8 cellular contexts compared by ENCODE assay signal in genomic region chr6:35415065-35415880, GRCh38. TPM values are rescaled to one million over a fixed set of nuclear protein-coding genes. Genes with fewer than 3 reads are reported as not detected.
DNase-seq lines count a peak whose midpoint lies in the region; ATAC-seq and TF ChIP-seq lines count a peak whose summit lies in the region.

No MANE protein-coding gene starts in this region.

- CTCF ChIA-PET in HCT116 (lab: Charles Lee): interaction anchor here (0.6 to 1.9 kb wide), 8 partner anchors 13 to 120 kb away, joined by 3 to 30 read pairs (median 4); partner anchors contain the start of genes DEF6 and PPARD

- H2AFZ ChIP-seq in HCT116 (ENCODE audit: low read depth, low read length, poor library complexity, severe bottlenecking): no peak overlapping the region

- H3K4me3 Mint-ChIP-seq in progenitor cell of endocrine pancreas (ENCODE audit: low read depth): no peak overlapping the region

- peak; percentile 46 to 64 (median 57); a peak in 5 of 6 replicates for TF ChIP-seq CTCF in HCT116 (IDR thresholded peaks at IDR 0.05 in 2 of 3, conservative IDR thresholded peaks at IDR 0.05 in 1 of 3; ENCODE audit: borderline replicate concordance in 1 of 3, insufficient read depth in 1 of 3, low read depth in 2 of 3, low read length in 2 of 3)
- TF ChIP-seq CTCF in progenitor cell of endocrine pancreas (IDR thresholded peaks at IDR 0.05; ENCODE audit: unreplicated experiment): peak; percentile 49

- no peaks in the 10 kb centered on the region for H3K27me3 Mint-ChIP-seq in progenitor cell of endocrine pancreas

- TF ChIP-seq POLR2A in HCT116 (IDR thresholded peaks at IDR 0.05; ENCODE audit: borderline replicate concordance, extremely low read depth, insufficient read depth, insufficient read length): no peak

- RAD21 ChIA-PET in HCT116 (lab: Charles Lee; ENCODE audit: low non-redundant PET in 1 of 2, low total read pairs in 2 of 2, uncharacterized antibody in 2 of 2, unreplicated experiment in 2 of 2): interaction anchor here in 1 of 2 experiments (1.0 kb wide), 1 partner anchor 74 kb away, joined by 5 read pairs; no protein-coding TSS in a partner anchor

- peaks cover 0 to 11% of the 10 kb centered on the region in 2 experiments; a peak in 3 of 4 replicates for H3K4me1 ChIP-seq in HCT116 (ENCODE audit: control insufficient read depth in 1 of 2, insufficient read depth in 2 of 2, low read length in 2 of 2)
- H3K4me1 ChIP-seq in adipocyte (ENCODE audit: control insufficient read depth, insufficient read depth, low read length): peaks cover 15% of the 10 kb centered on the region

- ATAC-seq in HCT116: peak; percentile 81
- ATAC-seq in Right ventricle myocardium superior (ENCODE audit: poor library complexity): peak; percentile 92

- no TSS peak for BruUV-seq in HCT116 (replicated peaks; lab: Mats Ljungman, UMichigan)

- H3K27ac ChIP-seq in HCT116 (ENCODE audit: low read depth, low read length): no peak overlapping the region

- H3K4me3 ChIP-seq in HCT116 (replicated peaks in 1 of 2; ENCODE audit: low read depth in 1 of 2, low read length in 2 of 2) (no peak overlapping the region), adipocyte (ENCODE audit: low read length) (no peak overlapping the region)

- intact Hi-C loops in HCT116 (cut with micrococcal nuclease) (loop anchor here (1.0 kb wide), 1 partner anchor 73 kb away; the partner anchor contains the start of gene PPARD), Right ventricle myocardium superior (cut with DNase I) (no loop called here)

- no peak overlapping the region for H3K27ac Mint-ChIP-seq in progenitor cell of endocrine pancreas

- no peaks in the 10 kb centered on the region for H3K9me2 ChIP-seq in HCT116 (ENCODE audit: insufficient read depth)

- DNase-seq in AG20443 (ENCODE audit: low spot score) (peak; percentile 90), HCT116 (ENCODE audit: low read depth, low spot score) (no peak), NCI-H510A treated with DMSO at 0.1 percent for 48 hours (lab: John Stamatoyannopoulos, UW) (peak; percentile 99), adipocyte (ENCODE audit: low read depth) (peak; percentile 90), Right ventricle myocardium superior (peak; percentile 81), progenitor cell of endocrine pancreas (ENCODE audit: low spot score, unreplicated experiment) (no peak), GF-D8 (lab: John Stamatoyannopoulos, UW) (no peak), activated T-cell treated with anti-CD3 and anti-CD28 coated beads for 4 hours (no peak)

- H3K9me3 ChIP-seq in HCT116 (ENCODE audit: control insufficient read depth in 1 of 2, insufficient read depth in 1 of 2, low read depth in 1 of 2, low read length in 2 of 2) (no peaks in the 10 kb centered on the region), adipocyte (ENCODE audit: control insufficient read depth, low read length) (no peaks in the 10 kb centered on the region)

- POLR2A ChIA-PET in HCT116 (lab: Charles Lee): interaction anchor here (0.7 kb wide), 2 partner anchors 56 to 276 kb away, joined by 3 read pairs; no protein-coding TSS in a partner anchor

- peak; percentile 66 for TF ChIP-seq RAD21 in HCT116 (IDR thresholded peaks at IDR 0.05; ENCODE audit: low read depth)

- H3K36me3 ChIP-seq in HCT116 (ENCODE audit: control insufficient read depth in 1 of 2, insufficient read depth in 2 of 2, low read length in 2 of 2) (peaks cover 4 to 11% of the 10 kb centered on the region in 2 experiments; a peak in 3 of 4 replicates), adipocyte (ENCODE audit: control insufficient read depth, insufficient read depth, low read length, severe bottlenecking) (peaks cover 30% of the 10 kb centered on the region)

- H3K79me2 ChIP-seq in HCT116 (ENCODE audit: insufficient read depth, low read length): no peaks in the 10 kb centered on the region

- no peaks in the 10 kb centered on the region for H3K9me3 Mint-ChIP-seq in progenitor cell of endocrine pancreas (ENCODE audit: low read depth)

- H3K27me3 ChIP-seq in HCT116 (ENCODE audit: insufficient read depth, low read length) (no peaks in the 10 kb centered on the region), adipocyte (replicated peaks; ENCODE audit: control insufficient read depth, insufficient read depth, low read length) (no peaks in the 10 kb centered on the region)

- H3K4me2 ChIP-seq in HCT116 (ENCODE audit: low read length): no peak overlapping the region

- peaks cover 11% of the 10 kb centered on the region for H3K4me1 Mint-ChIP-seq in progenitor cell of endocrine pancreas (ENCODE audit: low read depth)

- H3K9ac ChIP-seq in HCT116 (ENCODE audit: low read length) (no peak overlapping the region), adipocyte (ENCODE audit: low read length) (no peak overlapping the region)

- no peaks in the 10 kb centered on the region for H4K20me1 ChIP-seq in HCT116 (ENCODE audit: insufficient read depth)

- H3K36me3 Mint-ChIP-seq in progenitor cell of endocrine pancreas (ENCODE audit: insufficient read depth): peaks cover 4% of the 10 kb centered on the region

TF ChIP-seq in HCT116, 20 proteins besides CTCF, POLR2A, EP300 and RAD21:
- no peak for TF ChIP-seq FOSL1 (IDR thresholded peaks at IDR 0.05; ENCODE audit: low read depth)
- TF ChIP-seq POLR2AphosphoS5 (IDR thresholded peaks at IDR 0.05; ENCODE audit: low read depth, low read length): no peak
- TF ChIP-seq JUND (IDR thresholded peaks at IDR 0.05): no peak
- TF ChIP-seq EZH2 (IDR thresholded peaks at IDR 0.05): no peak

RNA-seq across cellular contexts. Expression of gene FANCE, which starts 36.9 kb away (rescaled TPM):
- total RNA-seq in HCT116 (2021; ENCODE audit: unreplicated experiment) (16.1 TPM), Right ventricle myocardium superior (3.4 TPM), progenitor cell of endocrine pancreas (9.3 and 10.6 TPM in 2 replicates)
- 7.3 and 9.1 TPM in 2 replicates for polyA plus RNA-seq in HCT116 (2012)

RNA-seq across cellular contexts. Expression of gene RPL10A, which starts 52.9 kb away (rescaled TPM):
- total RNA-seq in HCT116 (2021; ENCODE audit: unreplicated experiment): 1,981 TPM
- 2,739 and 2,996 TPM in 2 replicates for polyA plus RNA-seq in HCT116 (2012)
- total RNA-seq in Right ventricle myocardium superior: 535 TPM
- 1,416 and 1,451 TPM in 2 replicates for total RNA-seq in progenitor cell of endocrine pancreas

Comparison
In these comparisons a context has a peak if more than half of its experiments do, and no peak if none do; other contexts are left out.
1. DNase-seq: peak in AG20443 (single experiment), NCI-H510A treated with DMSO at 0.1 percent for 48 hours (single experiment), adipocyte (single experiment) and Right ventricle myocardium superior (single experiment); none in HCT116 (single experiment), progenitor cell of endocrine pancreas (single experiment), GF-D8 (single experiment) and activated T-cell treated with anti-CD3 and anti-CD28 coated beads for 4 hours (single experiment).